16 cellular contexts compared by ENCODE assay signal in genomic region chr20:8346898-8347297, GRCh38.
DNase-seq lines count a peak whose midpoint lies in the region; ATAC-seq, FAIRE-seq and TF ChIP-seq lines count a peak whose summit lies in the region.
"Had no signal": no experiment of that assay in that cellular context is flagged by ENCODE, and none has a peak within 500 bp of the region (broad histone marks: within the 10 kb centered on the region; RNA-seq: fewer than 3 reads in every experiment).

No MANE protein-coding gene starts in this region.

- no peaks in the 10 kb centered on the region for H3K9me1 ChIP-seq in endothelial cell of umbilical vein (replicated peaks; ENCODE audit: control insufficient read depth, extremely low read depth, insufficient read depth, low read length)

- H3K4me1 ChIP-seq in left ventricle myocardium inferior (peaks cover 37% of the 10 kb centered on the region), endothelial cell of umbilical vein (ENCODE audit: control insufficient read depth, extremely low read depth, insufficient read depth, low read length) (peaks cover 4% of the 10 kb centered on the region), prostate gland (replicated peaks) (peaks cover 8% of the 10 kb centered on the region)
- H3K4me1 ChIP-seq: Caco-2 had no signal

- dilution Hi-C loops in endothelial cell of umbilical vein (cut with MboI; ENCODE audit: extremely low pct_ligation_motif_present, low sequenced_read_pairs), result no loop called here

- no TSS peak for BruUV-seq in endothelial cell of umbilical vein (replicated peaks; lab: Mats Ljungman, UMichigan)

- POLR2A ChIA-PET in endothelial cell of umbilical vein (lab: Charles Lee), result no interaction called here

- H3K27me3 ChIP-seq in left ventricle myocardium inferior (ENCODE audit: low read depth) (no peaks in the 10 kb centered on the region), endothelial cell of umbilical vein (ENCODE audit: control insufficient read depth in 2 of 2, insufficient read depth in 2 of 2, low read length in 2 of 2) (no peaks in the 10 kb centered on the region), prostate gland (replicated peaks; ENCODE audit: insufficient read depth) (no peaks in the 10 kb centered on the region)

- FAIRE-seq in endothelial cell of umbilical vein (lab: Jason Lieb, UNC), result no peak
- FAIRE-seq: D721Med, G401.6, GM12891 had no signal

- DNase-seq in left ventricle myocardium inferior (no peak), cardiac septum (ENCODE audit: low spot score) (no peak), endothelial cell of umbilical vein (ENCODE audit: low read depth, low spot score) (peak; percentile 36), HPDE6-E6E7 (ENCODE audit: extremely low spot score) (no peak), prostate gland (ENCODE audit: low spot score) (no peak)
- DNase-seq: 8988T; C1 segment of cervical spinal cord; Caco-2; CD4-positive, alpha-beta T cell; GM23248 had no signal

- H2AFZ ChIP-seq in endothelial cell of umbilical vein (ENCODE audit: low read depth, low read length), result no peak overlapping the region
- H2AFZ ChIP-seq: GM23248 had no signal

- peak overlapping the region in 1 of 3 experiments; percentile 17 for H3K4me3 Mint-ChIP-seq in nephron
- H3K4me3 Mint-ChIP-seq: CD4-positive, alpha-beta T cell had no signal

- ATAC-seq in GM18519 (IDR thresholded peaks at IDR 0.05; ENCODE audit: low FRiP score, unreplicated experiment), result no peak

- no peak overlapping the region for H3K4me2 ChIP-seq in endothelial cell of umbilical vein (ENCODE audit: insufficient read depth, low read length)

- intact Hi-C loops in left ventricle myocardium inferior (cut with micrococcal nuclease), result no loop called here
- intact Hi-C loops in cardiac septum (cut with DNase I), result no loop called here
- intact Hi-C loops in endothelial cell of umbilical vein (cut with micrococcal nuclease), result no loop called here
- intact Hi-C loops in prostate gland (cut with DNase I), result no loop called here

- no peaks in the 10 kb centered on the region for H3K79me2 ChIP-seq in endothelial cell of umbilical vein (ENCODE audit: control insufficient read depth, insufficient read depth, low read length)

- no peaks in the 10 kb centered on the region for H3K36me3 ChIP-seq in left ventricle myocardium inferior
- H3K36me3 ChIP-seq in endothelial cell of umbilical vein (ENCODE audit: control insufficient read depth in 2 of 2, extremely low read depth in 1 of 2, insufficient read depth in 2 of 2, low read length in 2 of 2), result no peaks in the 10 kb centered on the region
- H3K36me3 ChIP-seq in prostate gland, result no peaks in the 10 kb centered on the region
- H3K36me3 ChIP-seq: HAP-1 had no signal

- H3K4me1 Mint-ChIP-seq in nephron, result peaks cover 46% of the 10 kb centered on the region

- H3K9me3 Mint-ChIP-seq in nephron, result no peaks in the 10 kb centered on the region

- H3K27ac Mint-ChIP-seq in nephron, result peak overlapping the region; percentile 63 to 87 (median 84)
- H3K27ac Mint-ChIP-seq: CD4-positive, alpha-beta T cell had no signal

- TF ChIP-seq POLR2A in endothelial cell of umbilical vein (IDR thresholded peaks at IDR 0.05; ENCODE audit: low read depth, low read length), result no peak
- no peak for TF ChIP-seq POLR2A in prostate gland (IDR thresholded peaks at IDR 0.05)

- no peaks in the 10 kb centered on the region for H3K27me3 Mint-ChIP-seq in nephron (ENCODE audit: low read depth)
- H3K27me3 Mint-ChIP-seq: CD4-positive, alpha-beta T cell had no signal

- CTCF ChIA-PET in endothelial cell of umbilical vein (lab: Charles Lee), result interaction anchor here (0.7 to 1.3 kb wide), 7 partner anchors 8 to 194 kb away, joined by 3 read pairs; no protein-coding TSS in a partner anchor

- no peak overlapping the region for H3K4me3 ChIP-seq in left ventricle myocardium inferior
- no peak overlapping the region for H3K4me3 ChIP-seq in endothelial cell of umbilical vein (replicated peaks in 1 of 3; ENCODE audit: insufficient read depth in 1 of 3, low read depth in 1 of 3, low read length in 3 of 3)
- no peak overlapping the region for H3K4me3 ChIP-seq in prostate gland
- H3K4me3 ChIP-seq: GM23248, HAP-1 had no signal

- peak overlapping the region; percentile 44 for H3K27ac ChIP-seq in left ventricle myocardium inferior (replicated peaks)
- no peak overlapping the region for H3K27ac ChIP-seq in endothelial cell of umbilical vein (ENCODE audit: insufficient read depth, low read depth, low read length)
- H3K27ac ChIP-seq in prostate gland, result no peak overlapping the region
- H3K27ac ChIP-seq: GM23248 had no signal

- TF ChIP-seq CTCF in left ventricle myocardium inferior (IDR thresholded peaks at IDR 0.05; ENCODE audit: borderline replicate concordance) (no peak), endothelial cell of umbilical vein (IDR thresholded peaks at IDR 0.05; ENCODE audit: extremely low read depth in 1 of 2, insufficient read depth in 1 of 2, low read depth in 1 of 2, low read length in 2 of 2) (no peak), nephron (IDR thresholded peaks at IDR 0.05; ENCODE audit: unreplicated experiment in 3 of 3) (no peak), prostate gland (IDR thresholded peaks at IDR 0.05) (no peak)

- H3K9ac ChIP-seq in endothelial cell of umbilical vein (replicated peaks; ENCODE audit: extremely low read depth, insufficient read depth, low read length), result no peak overlapping the region
- H3K9ac ChIP-seq: GM23248 had no signal

- no peaks in the 10 kb centered on the region for H3K36me3 Mint-ChIP-seq in nephron (ENCODE audit: low read depth)

- no peaks in the 10 kb centered on the region for H4K20me1 ChIP-seq in endothelial cell of umbilical vein (replicated peaks; ENCODE audit: control insufficient read depth, extremely low read depth, insufficient read depth, low read length)

- H3K9me3 ChIP-seq in left ventricle myocardium inferior (replicated peaks), result no peaks in the 10 kb centered on the region
- H3K9me3 ChIP-seq in endothelial cell of umbilical vein (replicated peaks; ENCODE audit: control insufficient read depth, insufficient read depth, low read length), result no peaks in the 10 kb centered on the region
- H3K9me3 ChIP-seq in prostate gland, result no peaks in the 10 kb centered on the region
- H3K9me3 ChIP-seq: Caco-2, HAP-1 had no signal

TF ChIP-seq in endothelial cell of umbilical vein, 7 proteins besides CTCF, POLR2A, EP300 and RAD21:
- no peak for TF ChIP-seq GATA2 (IDR thresholded peaks at IDR 0.05; ENCODE audit: insufficient read depth, insufficient read length, low read depth, low read length)
- TF ChIP-seq EZH2 (IDR thresholded peaks at IDR 0.05; ENCODE audit: borderline replicate concordance, low read depth, low read length, severe bottlenecking), result no peak
- no peak for TF ChIP-seq MAX (IDR thresholded peaks at IDR 0.05; ENCODE audit: insufficient read depth, insufficient read length)
- TF ChIP-seq MYC (IDR thresholded peaks at IDR 0.05; ENCODE audit: low read depth, low read length), result no peak
- TF ChIP-seq POLR2AphosphoS5 (IDR thresholded peaks at IDR 0.05; ENCODE audit: insufficient read depth, low read depth, low read length), result no peak
- no peak for TF ChIP-seq FOS (IDR thresholded peaks at IDR 0.05; ENCODE audit: borderline replicate concordance, insufficient read depth, low read length)
- no peak for TF ChIP-seq JUN (IDR thresholded peaks at IDR 0.05; ENCODE audit: borderline replicate concordance, insufficient read depth, insufficient read length, low read depth)
TF ChIP-seq in endothelial cell of umbilical vein: peak in this region for 0.
